ENCODE assay signal across 1 cellular context in genomic region chr15:83695901-83696425, GRCh38.
TF ChIP-seq lines count a peak whose summit lies in the region.

No MANE protein-coding gene starts in this region.

TF ChIP-seq in H1, 55 proteins besides CTCF, POLR2A, EP300 and RAD21 (continued from another document):
- TF ChIP-seq CHD7 (IDR thresholded peaks at IDR 0.05; ENCODE audit: insufficient replicate concordance, low read length) (no peak), FOSL1 (IDR thresholded peaks at IDR 0.05; ENCODE audit: insufficient read depth, low read depth, low read length) (no peak), USF2 (IDR thresholded peaks at IDR 0.05; ENCODE audit: low read length) (no peak), ATF2 (IDR thresholded peaks at IDR 0.05; ENCODE audit: low read length) (no peak), CEBPB (IDR thresholded peaks at IDR 0.05; ENCODE audit: low read depth, low read length) (no peak), TAF1 (IDR thresholded peaks at IDR 0.05; ENCODE audit: low read depth, low read length) (no peak), NANOG (IDR thresholded peaks at IDR 0.05; ENCODE audit: insufficient read depth, low read depth, low read length, poor library complexity, severe bottlenecking) (no peak), EGR1 (IDR thresholded peaks at IDR 0.05; ENCODE audit: borderline replicate concordance, low read depth, low read length) (no peak), SUZ12 (IDR thresholded peaks at IDR 0.05; ENCODE audit: low read length) (no peak)
